Comparison of ENCODE assay signal across 1 cellular context in genomic region chr15:59104912-59105732, GRCh38.
A peak's percentile ranks its signal among the peaks of the same experiment; 100 is the strongest.
TF ChIP-seq lines count a peak whose summit lies in the region.

TSS of gene CCNB2 (plus strand) at chr15:59105146. CDS start at chr15:59105269, 123 bp downstream.

TF ChIP-seq in HepG2, 621 proteins besides CTCF, POLR2A, EP300 and RAD21 (continued from another document and continues in another):
- TF ChIP-seq, protein P1, sequence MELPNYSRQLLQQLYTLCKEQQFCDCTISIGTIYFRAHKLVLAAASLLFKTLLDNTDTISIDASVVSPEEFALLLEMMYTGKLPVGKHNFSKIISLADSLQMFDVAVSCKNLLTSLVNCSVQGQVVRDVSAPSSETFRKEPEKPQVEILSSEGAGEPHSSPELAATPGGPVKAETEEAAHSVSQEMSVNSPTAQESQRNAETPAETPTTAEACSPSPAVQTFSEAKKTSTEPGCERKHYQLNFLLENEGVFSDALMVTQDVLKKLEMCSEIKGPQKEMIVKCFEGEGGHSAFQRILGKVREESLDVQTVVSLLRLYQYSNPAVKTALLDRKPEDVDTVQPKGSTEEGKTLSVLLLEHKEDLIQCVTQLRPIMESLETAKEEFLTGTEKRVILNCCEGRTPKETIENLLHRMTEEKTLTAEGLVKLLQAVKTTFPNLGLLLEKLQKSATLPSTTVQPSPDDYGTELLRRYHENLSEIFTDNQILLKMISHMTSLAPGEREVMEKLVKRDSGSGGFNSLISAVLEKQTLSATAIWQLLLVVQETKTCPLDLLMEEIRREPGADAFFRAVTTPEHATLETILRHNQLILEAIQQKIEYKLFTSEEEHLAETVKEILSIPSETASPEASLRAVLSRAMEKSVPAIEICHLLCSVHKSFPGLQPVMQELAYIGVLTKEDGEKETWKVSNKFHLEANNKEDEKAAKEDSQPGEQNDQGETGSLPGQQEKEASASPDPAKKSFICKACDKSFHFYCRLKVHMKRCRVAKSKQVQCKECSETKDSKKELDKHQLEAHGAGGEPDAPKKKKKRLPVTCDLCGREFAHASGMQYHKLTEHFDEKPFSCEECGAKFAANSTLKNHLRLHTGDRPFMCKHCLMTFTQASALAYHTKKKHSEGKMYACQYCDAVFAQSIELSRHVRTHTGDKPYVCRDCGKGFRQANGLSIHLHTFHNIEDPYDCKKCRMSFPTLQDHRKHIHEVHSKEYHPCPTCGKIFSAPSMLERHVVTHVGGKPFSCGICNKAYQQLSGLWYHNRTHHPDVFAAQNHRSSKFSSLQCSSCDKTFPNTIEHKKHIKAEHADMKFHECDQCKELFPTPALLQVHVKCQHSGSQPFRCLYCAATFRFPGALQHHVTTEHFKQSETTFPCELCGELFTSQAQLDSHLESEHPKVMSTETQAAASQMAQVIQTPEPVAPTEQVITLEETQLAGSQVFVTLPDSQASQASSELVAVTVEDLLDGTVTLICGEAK (IDR thresholded peaks at IDR 0.05) = no peak
- TF ChIP-seq, protein P1 (CRISPR knock-in tag; IDR thresholded peaks at IDR 0.05) = peak; percentile 29; the same call in 1 of the 2 replicates
- peak; percentile 81; the same call in 1 of the 2 replicates for TF ChIP-seq ZBTB20 (CRISPR knock-in tag; IDR thresholded peaks at IDR 0.05; ENCODE audit: borderline replicate concordance, low read depth)
- TF ChIP-seq, protein P2, sequence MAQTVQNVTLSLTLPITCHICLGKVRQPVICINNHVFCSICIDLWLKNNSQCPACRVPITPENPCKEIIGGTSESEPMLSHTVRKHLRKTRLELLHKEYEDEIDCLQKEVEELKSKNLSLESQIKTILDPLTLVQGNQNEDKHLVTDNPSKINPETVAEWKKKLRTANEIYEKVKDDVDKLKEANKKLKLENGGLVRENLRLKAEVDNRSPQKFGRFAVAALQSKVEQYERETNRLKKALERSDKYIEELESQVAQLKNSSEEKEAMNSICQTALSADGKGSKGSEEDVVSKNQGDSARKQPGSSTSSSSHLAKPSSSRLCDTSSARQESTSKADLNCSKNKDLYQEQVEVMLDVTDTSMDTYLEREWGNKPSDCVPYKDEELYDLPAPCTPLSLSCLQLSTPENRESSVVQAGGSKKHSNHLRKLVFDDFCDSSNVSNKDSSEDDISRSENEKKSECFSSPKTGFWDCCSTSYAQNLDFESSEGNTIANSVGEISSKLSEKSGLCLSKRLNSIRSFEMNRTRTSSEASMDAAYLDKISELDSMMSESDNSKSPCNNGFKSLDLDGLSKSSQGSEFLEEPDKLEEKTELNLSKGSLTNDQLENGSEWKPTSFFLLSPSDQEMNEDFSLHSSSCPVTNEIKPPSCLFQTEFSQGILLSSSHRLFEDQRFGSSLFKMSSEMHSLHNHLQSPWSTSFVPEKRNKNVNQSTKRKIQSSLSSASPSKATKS (CRISPR knock-in tag; IDR thresholded peaks at IDR 0.05) = no peak
- TF ChIP-seq ZSCAN20 (CRISPR knock-in tag; IDR thresholded peaks at IDR 0.05; ENCODE audit: borderline replicate concordance) = 0 out of 2 replicates have a peak, but pooled peaks have one; percentile 83
- TF ChIP-seq RFX1 (IDR thresholded peaks at IDR 0.05) = no peak
- 0 out of 2 replicates have a peak, but pooled peaks have one; percentile 54 for TF ChIP-seq ZNF709 (CRISPR knock-in tag; IDR thresholded peaks at IDR 0.05)
- TF ChIP-seq ZFP41 (CRISPR knock-in tag; IDR thresholded peaks at IDR 0.05; ENCODE audit: borderline replicate concordance) = no peak
- 0 out of 2 replicates have a peak, but pooled peaks have one; percentile 15 for TF ChIP-seq NCOA2 (CRISPR knock-in tag; IDR thresholded peaks at IDR 0.05)
- TF ChIP-seq NKX3-1 (CRISPR knock-in tag; IDR thresholded peaks at IDR 0.05) = peak; percentile 88; the same call in 1 of the 2 replicates
- TF ChIP-seq, protein P3, sequence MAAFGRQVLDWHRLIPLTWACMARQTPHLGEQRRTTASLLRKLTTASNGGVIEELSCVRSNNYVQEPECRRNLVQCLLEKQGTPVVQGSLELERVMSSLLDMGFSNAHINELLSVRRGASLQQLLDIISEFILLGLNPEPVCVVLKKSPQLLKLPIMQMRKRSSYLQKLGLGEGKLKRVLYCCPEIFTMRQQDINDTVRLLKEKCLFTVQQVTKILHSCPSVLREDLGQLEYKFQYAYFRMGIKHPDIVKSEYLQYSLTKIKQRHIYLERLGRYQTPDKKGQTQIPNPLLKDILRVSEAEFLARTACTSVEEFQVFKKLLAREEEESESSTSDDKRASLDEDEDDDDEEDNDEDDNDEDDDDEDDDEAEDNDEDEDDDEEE (CRISPR knock-in tag; IDR thresholded peaks at IDR 0.05) = peak; percentile 46; the same call in 1 of the 2 replicates
- peak; percentile 62; the same call in 1 of the 2 replicates for TF ChIP-seq ZNF574 (CRISPR knock-in tag; IDR thresholded peaks at IDR 0.05)
- 0 out of 2 replicates have a peak, but pooled peaks have one; percentile 38 for TF ChIP-seq SATB2 (CRISPR knock-in tag; IDR thresholded peaks at IDR 0.05)
- TF ChIP-seq FOXM1 (CRISPR knock-in tag; IDR thresholded peaks at IDR 0.05) = peak; percentile 97
- TF ChIP-seq, protein P4, sequence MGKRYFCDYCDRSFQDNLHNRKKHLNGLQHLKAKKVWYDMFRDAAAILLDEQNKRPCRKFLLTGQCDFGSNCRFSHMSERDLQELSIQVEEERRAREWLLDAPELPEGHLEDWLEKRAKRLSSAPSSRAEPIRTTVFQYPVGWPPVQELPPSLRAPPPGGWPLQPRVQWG (CRISPR knock-in tag; IDR thresholded peaks at IDR 0.05; ENCODE audit: borderline replicate concordance, low read depth) = no peak
- peak; percentile 79; the same call in 1 of the 2 replicates for TF ChIP-seq ZFYVE20 (CRISPR knock-in tag; IDR thresholded peaks at IDR 0.05; ENCODE audit: borderline replicate concordance, low read depth)
- TF ChIP-seq MXD1 (CRISPR knock-in tag; IDR thresholded peaks at IDR 0.05) = peak; percentile 68; the same call in 1 of the 2 replicates
- peak; percentile 93 for TF ChIP-seq NFYB (CRISPR knock-in tag; IDR thresholded peaks at IDR 0.05)
- peak; percentile 66 for TF ChIP-seq IKZF4 (CRISPR knock-in tag; IDR thresholded peaks at IDR 0.05; ENCODE audit: borderline replicate concordance, low read depth, not compliant biosample characterization)
- TF ChIP-seq SNAPC5 (CRISPR knock-in tag; IDR thresholded peaks at IDR 0.05; ENCODE audit: borderline replicate concordance) = 0 out of 2 replicates have a peak, but pooled peaks have one; percentile 18
- no peak for TF ChIP-seq ZNF251 (CRISPR knock-in tag; IDR thresholded peaks at IDR 0.05)
- 0 out of 2 replicates have a peak, but pooled peaks have one; percentile 37 for TF ChIP-seq ARID2 (CRISPR knock-in tag; IDR thresholded peaks at IDR 0.05; ENCODE audit: borderline replicate concordance)
- TF ChIP-seq ZBTB49 (CRISPR knock-in tag; IDR thresholded peaks at IDR 0.05; ENCODE audit: borderline replicate concordance) = no peak
- no peak for TF ChIP-seq MZF1 (CRISPR knock-in tag; IDR thresholded peaks at IDR 0.05; ENCODE audit: borderline replicate concordance)
- peak; percentile 99 for TF ChIP-seq HBP1 (CRISPR knock-in tag; IDR thresholded peaks at IDR 0.05; ENCODE audit: low read depth)
- TF ChIP-seq DRAP1 (CRISPR knock-in tag; IDR thresholded peaks at IDR 0.05) = peak; percentile 79
- peak; percentile 76; the same call in 1 of the 2 replicates for TF ChIP-seq ZNF232 (CRISPR knock-in tag; IDR thresholded peaks at IDR 0.05; ENCODE audit: borderline replicate concordance)
- TF ChIP-seq KDM5A (IDR thresholded peaks at IDR 0.05; ENCODE audit: borderline replicate concordance, low read length) = peak; percentile 61; the same call in 1 of the 2 replicates
- TF ChIP-seq SETDB1 (CRISPR knock-in tag; IDR thresholded peaks at IDR 0.05; ENCODE audit: borderline replicate concordance) = no peak
- TF ChIP-seq SRY (CRISPR knock-in tag; IDR thresholded peaks at IDR 0.05) = no peak
- no peak for TF ChIP-seq ZNF746 (CRISPR knock-in tag; IDR thresholded peaks at IDR 0.05)
- TF ChIP-seq ZNF768 (CRISPR knock-in tag; IDR thresholded peaks at IDR 0.05) = peak; percentile 71; the same call in 1 of the 2 replicates
- no peak for TF ChIP-seq ZNF136 (CRISPR knock-in tag; IDR thresholded peaks at IDR 0.05; ENCODE audit: low read depth)
- 0 out of 2 replicates have a peak, but pooled peaks have one; percentile 22 for TF ChIP-seq CBFB (CRISPR knock-in tag; IDR thresholded peaks at IDR 0.05)
- no peak; the same call in 1 of the 2 replicates for TF ChIP-seq DR1 (CRISPR knock-in tag; IDR thresholded peaks at IDR 0.05)
- TF ChIP-seq XRCC5 (optimal IDR thresholded peaks at IDR 0.05; ENCODE audit: low read length) = peak; percentile 30
- TF ChIP-seq FOXK1 (CRISPR knock-in tag; IDR thresholded peaks at IDR 0.05; ENCODE audit: borderline replicate concordance, low read depth) = peak; percentile 50; the same call in 1 of the 2 replicates
- TF ChIP-seq U2AF1 (optimal IDR thresholded peaks at IDR 0.05; ENCODE audit: low read depth, low read length) = no peak
- peak; percentile 78 for TF ChIP-seq ATF7-NPFF (CRISPR knock-in tag; IDR thresholded peaks at IDR 0.05; ENCODE audit: low read depth)
- TF ChIP-seq ARHGAP35 (CRISPR knock-in tag; IDR thresholded peaks at IDR 0.05; ENCODE audit: borderline replicate concordance) = peak; percentile 61; the same call in 1 of the 2 replicates
